Comparison of ENCODE assay signal across 8 cellular contexts in genomic region chr4:70687821-70688794, GRCh38. TPM values are rescaled to one million over a fixed set of nuclear protein-coding genes. Genes with fewer than 3 reads are reported as not detected.
DNase-seq lines count a peak whose midpoint lies in the region; ATAC-seq lines count a peak whose summit lies in the region.

A gene with protein sequence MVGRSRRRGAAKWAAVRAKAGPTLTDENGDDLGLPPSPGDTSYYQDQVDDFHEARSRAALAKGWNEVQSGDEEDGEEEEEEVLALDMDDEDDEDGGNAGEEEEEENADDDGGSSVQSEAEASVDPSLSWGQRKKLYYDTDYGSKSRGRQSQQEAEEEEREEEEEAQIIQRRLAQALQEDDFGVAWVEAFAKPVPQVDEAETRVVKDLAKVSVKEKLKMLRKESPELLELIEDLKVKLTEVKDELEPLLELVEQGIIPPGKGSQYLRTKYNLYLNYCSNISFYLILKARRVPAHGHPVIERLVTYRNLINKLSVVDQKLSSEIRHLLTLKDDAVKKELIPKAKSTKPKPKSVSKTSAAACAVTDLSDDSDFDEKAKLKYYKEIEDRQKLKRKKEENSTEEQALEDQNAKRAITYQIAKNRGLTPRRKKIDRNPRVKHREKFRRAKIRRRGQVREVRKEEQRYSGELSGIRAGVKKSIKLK (plus strand): TSS chr4:70688532. CDS start chr4:70688678, 146 bp downstream.

- peak; percentile 90 for ATAC-seq in GM19463 (IDR thresholded peaks at IDR 0.05; ENCODE audit: unreplicated experiment)

- DNase-seq in CMK (ENCODE audit: low read depth) (peak; percentile 92), HS-27A (ENCODE audit: low read depth) (peak; percentile 100), NK-92 (lab: John Stamatoyannopoulos, UW; ENCODE audit: unreplicated experiment) (peak; percentile 54), lung microvascular endothelial cell (ENCODE audit: low read depth in 2 of 2) (peak; percentile 97 to 98)
- peak; percentile 96 for DNase-seq in activated CD8-positive, alpha-beta memory T cell treated with anti-CD3 and anti-CD28 coated beads for 24 hours
- peak; percentile 84 for DNase-seq in effector CD8-positive, alpha-beta T cell (lab: John Stamatoyannopoulos, UW)
- peak; percentile 84 for DNase-seq in stimulated activated CD8-positive, alpha-beta memory T cell treated with anti-CD3 and anti-CD28 coated beads, Interleukin-12 subunit alpha, Interleukin-12 subunit beta, amount 100 ng/mL, for 1 hour (ENCODE audit: low read depth)

RNA-seq across cellular contexts. Expression of the gene that starts here (rescaled TPM):
- 10.7 and 15.5 TPM in 2 replicates for total RNA-seq in lung microvascular endothelial cell

Comparison
In these comparisons a context has a peak if more than half of its experiments do, and no peak if none do; other contexts are left out.
1. Peak in every context shown above with its lines: DNase-seq and ATAC-seq.